In the genomic region with DNA sequence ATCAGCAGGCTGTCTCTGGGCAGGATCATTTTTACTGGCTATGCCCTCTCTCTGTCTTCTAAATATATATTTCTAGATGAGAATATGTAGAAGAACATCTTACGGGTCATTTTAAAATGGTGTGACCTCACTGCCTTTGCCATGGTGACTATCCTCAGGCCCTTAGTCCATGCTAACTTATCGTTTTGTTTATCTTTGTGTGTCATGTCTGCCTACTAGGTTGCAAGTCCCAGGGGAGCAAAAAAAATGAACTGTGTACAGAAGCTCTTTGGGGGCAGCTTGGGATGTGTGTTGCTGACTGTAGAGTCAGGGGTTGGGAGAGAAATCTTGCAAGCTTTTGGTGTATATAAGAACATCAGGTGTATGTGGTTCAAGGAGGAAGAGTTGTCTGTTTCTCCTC, we compare ENCODE assay signal across 19 cellular contexts.
"Had no signal": no experiment of that assay in that cellular context is flagged by ENCODE, and none has a peak within 500 bp of the region (broad histone marks: within the 10 kb centered on the region; RNA-seq: fewer than 3 reads in every experiment).

No MANE protein-coding gene starts in this region.

- H3K36me3 ChIP-seq: ovary had no signal

- H3K9me3 Mint-ChIP-seq: activated naive CD8-positive, alpha-beta T cell treated with anti-CD3 and anti-CD28 coated beads, Interleukin-2, amount 50 U/mL, for 24 hours; natural killer cell treated with Interleukin-12 subunit alpha and Interleukin-12 subunit beta and Interleukin-15 and Interleukin-18, amount 100 ng/mL, for 72 hours had no signal

- H3K4me1 ChIP-seq: prostate gland, spleen, tibial artery had no signal

- H3K27me3 Mint-ChIP-seq: activated naive CD8-positive, alpha-beta T cell treated with anti-CD3 and anti-CD28 coated beads, Interleukin-2, amount 50 U/mL, for 24 hours; natural killer cell treated with Interleukin-12 subunit alpha and Interleukin-12 subunit beta and Interleukin-15 and Interleukin-18, amount 100 ng/mL, for 72 hours had no signal

- H3K4me3 Mint-ChIP-seq: activated naive CD8-positive, alpha-beta T cell treated with anti-CD3 and anti-CD28 coated beads, Interleukin-2, amount 50 U/mL, for 24 hours; natural killer cell treated with Interleukin-12 subunit alpha and Interleukin-12 subunit beta and Interleukin-15 and Interleukin-18, amount 100 ng/mL, for 72 hours had no signal

- H3K27ac ChIP-seq: gastrocnemius medialis, ovary, prostate gland, spleen, tibial artery had no signal

- H3K27ac Mint-ChIP-seq: activated naive CD8-positive, alpha-beta T cell treated with anti-CD3 and anti-CD28 coated beads, Interleukin-2, amount 50 U/mL, for 24 hours; natural killer cell treated with Interleukin-12 subunit alpha and Interleukin-12 subunit beta and Interleukin-15 and Interleukin-18, amount 100 ng/mL, for 72 hours had no signal

- H3K9me3 ChIP-seq: gastrocnemius medialis, ovary, prostate gland, spleen, tibial artery had no signal

- DNase-seq: activated CD4-positive, alpha-beta T cell treated with anti-CD3 and anti-CD28 coated beads for 1 hour; activated CD8-positive, alpha-beta memory T cell treated with anti-CD3 and anti-CD28 coated beads for 24 hours; activated gamma-delta T cell; activated naive CD4-positive, alpha-beta T cell treated with anti-CD3 and anti-CD28 coated beads, Interleukin-2, amount 50 U/mL, for 16 hours; activated naive CD8-positive, alpha-beta T cell treated with anti-CD3 and anti-CD28 coated beads, Interleukin-2, amount 50 U/mL, for 24 hours; caudate nucleus; dermis blood vessel endothelial cell; effector memory CD4-positive, alpha-beta T cell; gastrocnemius medialis; hypothalamus; left ventricle myocardium superior; ovary; spleen; stimulated activated CD4-positive, alpha-beta T cell treated with anti-CD3 and anti-CD28 coated beads, Interleukin-4, amount 100 ng/mL, for 1 hour; stimulated activated naive CD4-positive, alpha-beta T cell treated with Interleukin-2 at 50 U/mL for 16 hours; T-helper 1 cell; tibial artery had no signal

- H3K27me3 ChIP-seq: gastrocnemius medialis, ovary, spleen, tibial artery had no signal

- ATAC-seq: activated naive CD8-positive, alpha-beta T cell treated with anti-CD3 and anti-CD28 coated beads, Interleukin-2, amount 50 U/mL, for 24 hours; gastrocnemius medialis; left ventricle myocardium superior; natural killer cell treated with Interleukin-12 subunit alpha and Interleukin-12 subunit beta and Interleukin-15 and Interleukin-18, amount 100 ng/mL, for 72 hours had no signal

- H3K4me3 ChIP-seq: gastrocnemius medialis, ovary, prostate gland, spleen, tibial artery had no signal
